35 cellular contexts compared by ENCODE assay signal in the genomic region with DNA sequence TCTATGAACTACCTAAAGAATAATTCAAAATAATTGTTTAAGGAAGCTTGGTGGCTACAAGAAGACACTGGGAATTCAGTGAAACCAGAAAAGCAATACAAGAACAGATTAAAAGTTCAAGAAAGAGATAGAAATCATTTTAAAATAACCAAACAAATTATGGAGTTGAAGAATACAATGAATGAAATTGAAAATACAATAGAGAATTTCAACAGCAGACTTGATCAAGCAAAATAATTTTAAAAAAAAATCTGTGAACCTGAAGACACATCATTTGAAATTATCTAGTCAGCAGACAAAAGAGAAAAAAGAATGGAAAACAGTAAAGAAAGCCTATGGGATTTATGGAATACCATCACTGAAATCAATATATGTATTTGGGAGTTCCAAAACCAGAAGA.
"Had no signal": no experiment of that assay in that cellular context is flagged by ENCODE, and none has a peak within 500 bp of the region (broad histone marks: within the 10 kb centered on the region; RNA-seq: fewer than 3 reads in every experiment).

No MANE protein-coding gene starts in this region.

- H3K27me3 ChIP-seq: MG63 had no signal

- DNase-seq: Karpas-422, Kasumi-1, MG63, MM.1S, MV-4-11, NCI-H1048, NCI-H1092, NCI-H1092 treated with DMSO at 0.1 percent for 48 hours, NCI-H1105, NCI-H1105 treated with DMSO at 0.1 percent for 48 hours, NCI-H1417, NCI-H1417 treated with DMSO at 0.1 percent for 48 hours, NCI-H1436, NCI-H1436 treated with DMSO at 0.1 percent for 48 hours, NCI-H146, NCI-H1694, NCI-H1694 treated with DMSO at 0.1 percent for 48 hours, NCI-H187, NCI-H187 treated with DMSO at 0.1 percent for 48 hours, NCI-H1930, NCI-H2029, NCI-H2029 treated with DMSO at 0.1 percent for 48 hours, NCI-H2081 treated with DMSO at 0.1 percent for 48 hours, NCI-H2107, NCI-H2171, NCI-H2171 treated with DMSO at 0.1 percent for 48 hours, NCI-H2227 treated with DMSO at 0.1 percent for 48 hours, NCI-H226, NCI-H345, NCI-H446, NCI-H446 treated with DMSO at 0.1 percent for 48 hours, NCI-H510A, NCI-H510A treated with DMSO at 0.1 percent for 48 hours, NCI-H524, NCI-H524 treated with DMSO at 0.1 percent for 48 hours had no signal

- H3K4me3 ChIP-seq: MG63 had no signal

- H3K36me3 ChIP-seq: MG63 had no signal
